17 cellular contexts compared by ENCODE assay signal in the genomic region with DNA sequence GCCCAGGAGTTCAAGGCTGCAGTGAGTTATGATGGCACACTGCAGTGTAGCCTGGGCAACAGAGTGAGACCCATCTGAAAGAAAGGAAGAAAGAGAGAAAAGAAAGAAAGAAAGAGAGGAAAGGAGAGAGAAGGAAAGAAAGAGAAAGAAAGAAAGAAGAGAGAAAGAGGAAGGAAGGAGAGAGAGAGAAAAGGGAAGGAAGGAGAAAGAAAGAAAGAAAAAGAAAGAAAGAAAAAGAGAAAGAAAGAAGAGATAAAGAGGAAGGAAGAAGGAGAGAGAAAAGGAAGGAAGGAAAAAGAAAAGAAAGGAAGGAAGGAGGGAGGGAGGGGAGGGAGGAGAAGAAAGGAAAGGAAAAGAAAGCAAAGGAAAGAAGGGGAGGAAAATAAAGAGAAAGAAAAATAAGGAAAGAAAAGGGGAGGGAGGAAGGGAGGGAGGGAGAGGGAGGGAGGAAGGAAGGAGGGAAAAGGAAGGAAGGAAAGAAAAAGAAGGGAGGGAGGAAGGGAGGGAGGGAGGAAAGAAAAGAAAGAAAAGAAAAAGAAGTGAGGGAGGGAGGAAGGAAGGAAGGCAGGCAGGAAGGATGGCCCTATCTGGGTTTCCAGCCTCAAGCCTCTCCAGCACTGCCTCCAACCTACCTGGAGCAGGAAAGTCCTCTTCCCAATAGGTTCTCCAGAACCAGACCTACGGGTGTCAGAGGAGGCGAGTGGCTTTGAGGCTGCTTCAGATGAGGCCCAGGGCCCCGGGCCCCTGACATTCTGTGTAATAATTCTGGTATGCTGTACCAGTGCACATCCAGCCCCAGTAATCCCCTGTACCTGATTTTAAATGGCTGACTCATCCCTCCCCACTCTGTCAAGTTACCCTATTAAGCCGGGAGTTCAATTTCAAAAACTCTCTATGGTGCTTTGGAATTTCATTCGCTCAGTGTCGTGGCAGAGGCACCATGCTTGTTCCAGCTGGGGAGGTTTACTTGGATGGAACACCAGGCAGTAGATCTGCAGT. TPM values are rescaled to one million over a fixed set of nuclear protein-coding genes. Genes with fewer than 3 reads are reported as not detected.
DNase-seq lines count a peak whose midpoint lies in the region; FAIRE-seq and TF ChIP-seq lines count a peak whose summit lies in the region.
"Had no signal": no experiment of that assay in that cellular context is flagged by ENCODE, and none has a peak within 500 bp of the region (broad histone marks: within the 10 kb centered on the region; RNA-seq: fewer than 3 reads in every experiment).

No MANE protein-coding gene starts in this region.

- peaks cover 5% of the 10 kb centered on the region for H3K4me1 Mint-ChIP-seq in astrocyte (ENCODE audit: low read depth, unreplicated experiment)
- H3K4me1 Mint-ChIP-seq: naive thymus-derived CD4-positive, alpha-beta T cell had no signal

- H3K4me3 ChIP-seq in astrocyte (ENCODE audit: insufficient read depth, low read depth, low read length), result no peak overlapping the region
- peak overlapping the region; percentile 26 for H3K4me3 ChIP-seq in retinal pigment epithelial cell (ENCODE audit: low read length)
- H3K4me3 ChIP-seq: BLaER1 treated with 17β-estradiol and CSF1 and Interleukin-3, amounts not matched to agents 10 nM and 100 nM; spleen; testis had no signal

- no peak overlapping the region for H3K9ac ChIP-seq in astrocyte (ENCODE audit: low read length)
- H3K9ac ChIP-seq: BLaER1 treated with 17β-estradiol and CSF1 and Interleukin-3, amounts not matched to agents 10 nM and 100 nM; parathyroid adenoma had no signal

- no peaks in the 10 kb centered on the region for H3K9me3 Mint-ChIP-seq in astrocyte (ENCODE audit: unreplicated experiment)
- H3K9me3 Mint-ChIP-seq: effector memory CD8-positive, alpha-beta T cell had no signal

- no peaks in the 10 kb centered on the region for H3K4me1 ChIP-seq in astrocyte (ENCODE audit: insufficient read depth, low read length)
- H3K4me1 ChIP-seq: BLaER1 treated with 17β-estradiol and CSF1 and Interleukin-3, amounts not matched to agents 10 nM and 100 nM; parathyroid adenoma; testis had no signal

- no peak for FAIRE-seq in astrocyte (lab: Jason Lieb, UNC)
- FAIRE-seq: islet of Langerhans had no signal

- H3K27ac Mint-ChIP-seq in astrocyte (ENCODE audit: unreplicated experiment), result no peak overlapping the region
- H3K27ac Mint-ChIP-seq: effector memory CD8-positive, alpha-beta T cell; naive thymus-derived CD4-positive, alpha-beta T cell had no signal

- no peaks in the 10 kb centered on the region for H3K36me3 ChIP-seq in astrocyte (ENCODE audit: insufficient read depth, low read length)
- H3K36me3 ChIP-seq: BLaER1 treated with 17β-estradiol and CSF1 and Interleukin-3, amounts not matched to agents 10 nM and 100 nM; spleen had no signal

- DNase-seq in EL (peak; percentile 64), HT1080 (ENCODE audit: low read depth) (peak; percentile 56), astrocyte (ENCODE audit: low read depth) (no peak), retinal pigment epithelial cell (ENCODE audit: low read depth) (peak; percentile 94), GF-D8 (lab: John Stamatoyannopoulos, UW) (no peak), NK-92 (lab: John Stamatoyannopoulos, UW; ENCODE audit: unreplicated experiment) (no peak), T-helper 2 cell (no peak)
- DNase-seq: amygdala; effector memory CD8-positive, alpha-beta T cell; naive thymus-derived CD4-positive, alpha-beta T cell; NCI-H2029; SIG-M5; spleen; testis had no signal

- no peaks in the 10 kb centered on the region for H3K36me3 Mint-ChIP-seq in astrocyte (ENCODE audit: low read depth, unreplicated experiment)
- H3K36me3 Mint-ChIP-seq: naive thymus-derived CD4-positive, alpha-beta T cell had no signal

- H3K27me3 Mint-ChIP-seq in astrocyte (ENCODE audit: low read depth, unreplicated experiment), result peaks cover 4% of the 10 kb centered on the region

- no peaks in the 10 kb centered on the region for H3K79me2 ChIP-seq in astrocyte (ENCODE audit: insufficient read depth, low read length)
- H3K79me2 ChIP-seq: parathyroid adenoma had no signal

- TF ChIP-seq CTCF in astrocyte (IDR thresholded peaks at IDR 0.05; ENCODE audit: insufficient read depth, low read depth, low read length) (no peak), retinal pigment epithelial cell (conservative IDR thresholded peaks at IDR 0.05; ENCODE audit: low read depth, low read length) (no peak)

- H4K20me1 ChIP-seq in astrocyte (ENCODE audit: insufficient read depth, low read length), result no peaks in the 10 kb centered on the region
- H4K20me1 ChIP-seq: BLaER1 treated with 17β-estradiol and CSF1 and Interleukin-3, amounts not matched to agents 10 nM and 100 nM had no signal

- H3K4me3 Mint-ChIP-seq in astrocyte (ENCODE audit: unreplicated experiment), result no peak overlapping the region
- H3K4me3 Mint-ChIP-seq: effector memory CD8-positive, alpha-beta T cell; naive thymus-derived CD4-positive, alpha-beta T cell had no signal

- no peaks in the 10 kb centered on the region for H3K27me3 ChIP-seq in astrocyte (ENCODE audit: insufficient read depth, low read length)
- H3K27me3 ChIP-seq: testis had no signal

- peak overlapping the region; percentile 14 for H3K4me2 ChIP-seq in astrocyte (ENCODE audit: low read length)
- H3K4me2 ChIP-seq: BLaER1 treated with 17β-estradiol and CSF1 and Interleukin-3, amounts not matched to agents 10 nM and 100 nM had no signal

- no peak overlapping the region for H2AFZ ChIP-seq in astrocyte (ENCODE audit: low read depth, low read length)
- H2AFZ ChIP-seq: parathyroid adenoma had no signal

- no peaks in the 10 kb centered on the region for H3K9me3 ChIP-seq in astrocyte (ENCODE audit: insufficient read depth, low read depth, low read length)
- H3K9me3 ChIP-seq: BLaER1 treated with 17β-estradiol and CSF1 and Interleukin-3, amounts not matched to agents 10 nM and 100 nM; spleen; testis had no signal

- H3K27ac ChIP-seq in astrocyte (ENCODE audit: low read depth, low read length), result no peak overlapping the region
- H3K27ac ChIP-seq: BLaER1 treated with 17β-estradiol and CSF1 and Interleukin-3, amounts not matched to agents 10 nM and 100 nM; parathyroid adenoma; spleen; testis had no signal

RNA-seq across cellular contexts. Expression of gene PARD3, which starts 6.8 kb away (rescaled TPM):
- total RNA-seq in HT1080 (2014; rRNA removed; shearing (Covaris generic)), result 52.3 and 55.3 TPM in 2 replicates
- polyA plus RNA-seq in HT1080 (2015; cell fraction: cytosol; rRNA removed), result 35.9 and 51.1 TPM in 2 replicates
- 47.8 and 47.9 TPM in 2 replicates for polyA plus RNA-seq in HT1080 (2015; cell fraction: nucleus; rRNA removed)
- 35.4 and 35.9 TPM in 2 replicates for total RNA-seq in astrocyte

Comparison
In these comparisons a context has a peak if more than half of its experiments do, and no peak if none do; other contexts are left out.
1. DNase-seq: peak in EL (single experiment), HT1080 (single experiment) and retinal pigment epithelial cell (single experiment); none in astrocyte (single experiment), GF-D8 (single experiment), NK-92 (single experiment) and T-helper 2 cell (0 of 5).